In the genomic region with DNA sequence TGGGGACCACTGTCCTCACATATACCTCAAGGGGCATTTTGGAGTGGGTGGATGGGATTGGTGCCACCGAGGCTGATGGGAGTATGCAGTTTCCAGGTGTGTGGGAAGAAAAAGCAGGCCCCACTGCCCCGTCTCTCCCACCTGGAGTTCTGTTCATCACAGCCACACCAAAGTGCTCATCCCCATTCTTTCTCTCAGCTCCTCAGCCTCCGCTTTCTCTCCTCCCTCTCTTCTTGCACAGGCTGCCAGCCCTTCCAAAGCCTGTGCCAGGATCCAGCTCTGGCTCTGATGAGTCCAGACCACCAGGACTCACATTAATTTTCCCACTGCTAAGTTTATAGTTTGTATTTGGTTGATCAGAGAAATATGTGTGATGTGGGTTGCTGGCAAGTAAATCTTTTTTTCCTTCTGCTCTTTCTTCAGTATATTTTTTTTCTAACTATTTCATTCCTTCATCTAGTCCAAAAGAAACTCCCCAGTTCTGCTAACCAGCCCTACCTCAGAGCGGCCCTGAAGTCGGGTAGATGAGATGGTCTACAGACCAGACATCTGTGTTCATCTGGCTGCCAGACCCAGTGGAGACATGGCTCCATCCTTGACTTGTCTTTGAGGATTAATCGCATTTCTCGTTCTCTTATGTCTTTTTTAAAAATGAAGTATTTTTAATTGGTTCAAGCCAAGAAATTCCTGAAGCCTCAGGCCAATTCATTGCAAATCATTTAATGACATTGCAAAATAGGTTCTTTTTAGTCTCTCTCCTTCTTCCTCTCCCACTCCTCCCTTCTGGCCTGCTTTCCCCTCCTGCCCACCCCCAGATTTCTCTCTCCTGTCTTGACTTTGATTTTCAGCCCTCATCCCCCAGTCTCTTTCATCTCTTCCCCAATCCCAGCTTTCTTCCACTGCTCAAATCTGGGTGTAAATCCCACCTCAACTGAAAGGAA, we compare ENCODE assay signal across 15 cellular contexts. TPM values are rescaled to one million over a fixed set of nuclear protein-coding genes. Genes with fewer than 3 reads are reported as not detected.
DNase-seq lines count a peak whose midpoint lies in the region; ATAC-seq and TF ChIP-seq lines count a peak whose summit lies in the region.
"Had no signal": no experiment of that assay in that cellular context is flagged by ENCODE, and none has a peak within 500 bp of the region (broad histone marks: within the 10 kb centered on the region; RNA-seq: fewer than 3 reads in every experiment).

No MANE protein-coding gene starts in this region.

- H3K9me3 ChIP-seq in esophagus squamous epithelium, result no peaks in the 10 kb centered on the region
- no peaks in the 10 kb centered on the region for H3K9me3 ChIP-seq in muscle layer of colon (ENCODE audit: low read length)
- no peaks in the 10 kb centered on the region for H3K9me3 ChIP-seq in suprapubic skin

- H3K4me3 ChIP-seq in esophagus squamous epithelium (no peak overlapping the region), muscle layer of colon (ENCODE audit: low read depth in 1 of 2, low read length in 2 of 2) (no peak overlapping the region), suprapubic skin (no peak overlapping the region)

- DNase-seq in esophagus squamous epithelium (lab: John Stamatoyannopoulos, UW), result no peak
- no peak for DNase-seq in suprapubic skin (ENCODE audit: low spot score in 2 of 2)
- no peak for DNase-seq in globus pallidus (ENCODE audit: low spot score)
- DNase-seq in DMS 273 treated with DMSO at 0.1 percent for 48 hours (lab: John Stamatoyannopoulos, UW), result no peak
- no peak for DNase-seq in iPS-NIHi7 (ENCODE audit: extremely low spot score)
- DNase-seq: GOT3; hypothalamus; naive thymus-derived CD8-positive, alpha-beta T cell; PC-3; stimulated activated CD4-positive, alpha-beta T cell treated with anti-CD3 and anti-CD28 coated beads, Interleukin-4, amount 100 ng/mL, for 1 hour; stimulated activated CD8-positive, alpha-beta memory T cell treated with anti-CD3 and anti-CD28 coated beads, Interleukin-4, amount 100 ng/mL, for 48 hours had no signal

- 43 to 46% methylated on average over 7 of the region's 7 CpGs for WGBS in esophagus squamous epithelium, 2 donors
- 39% methylated on average over 7 of the region's 7 CpGs for WGBS in suprapubic skin

- TF ChIP-seq POLR2A in esophagus squamous epithelium (IDR thresholded peaks at IDR 0.05) (no peak), suprapubic skin (IDR thresholded peaks at IDR 0.05) (no peak)

- ATAC-seq in GM18870 (IDR thresholded peaks at IDR 0.05; ENCODE audit: unreplicated experiment), result no peak
- ATAC-seq: naive thymus-derived CD8-positive, alpha-beta T cell had no signal

- H3K27ac ChIP-seq in VCaP (peak overlapping the region; percentile 37), esophagus squamous epithelium (peak overlapping the region; percentile 54 to 83 (median 68)), muscle layer of colon (ENCODE audit: low read depth, low read length) (peak overlapping the region; percentile 53), suprapubic skin (peak overlapping the region; percentile 86)

- no peak for TF ChIP-seq EP300 in suprapubic skin (IDR thresholded peaks at IDR 0.05)

- no peak overlapping the region for H3K9ac ChIP-seq in muscle layer of colon (ENCODE audit: low read length)

- H3K36me3 ChIP-seq in esophagus squamous epithelium, result peaks cover 0 to 7% (median 0%) of the 10 kb centered on the region in 3 donors
- H3K36me3 ChIP-seq in muscle layer of colon (ENCODE audit: insufficient read depth, low read length), result peaks cover 32% of the 10 kb centered on the region
- H3K36me3 ChIP-seq in suprapubic skin, result peaks cover 5% of the 10 kb centered on the region

- H3K27me3 ChIP-seq in esophagus squamous epithelium (no peaks in the 10 kb centered on the region), muscle layer of colon (ENCODE audit: control insufficient read depth in 1 of 2, insufficient read depth in 2 of 2, low read length in 2 of 2) (no peaks in the 10 kb centered on the region), suprapubic skin (no peaks in the 10 kb centered on the region)

- intact Hi-C loops in esophagus squamous epithelium (cut with DNase I), result loop anchor here (10.0 kb wide), 1 partner anchor 46 kb away; a partner anchor contains a TSS

- TF ChIP-seq CTCF in VCaP (conservative IDR thresholded peaks at IDR 0.05) (no peak), esophagus squamous epithelium (IDR thresholded peaks at IDR 0.05) (no peak), suprapubic skin (IDR thresholded peaks at IDR 0.05) (no peak)

- H3K4me1 ChIP-seq in esophagus squamous epithelium, result peaks cover 14 to 84% (median 40%) of the 10 kb centered on the region in 3 donors
- peaks cover 76% of the 10 kb centered on the region for H3K4me1 ChIP-seq in muscle layer of colon (ENCODE audit: insufficient read depth, low read length)
- peaks cover 74% of the 10 kb centered on the region for H3K4me1 ChIP-seq in suprapubic skin

RNA-seq across cellular contexts. Expression of a gene that starts 49.9 kb away (rescaled TPM):
- total RNA-seq in esophagus squamous epithelium (10 to 100 TPM; 13.7 to 75.7 (median 24.1) TPM), suprapubic skin (100 to 1,000 TPM in 2 of 4 donors, 10 to 100 TPM in 2; 75.6 to 159 (median 105) TPM)
- total RNA-seq: naive thymus-derived CD8-positive, alpha-beta T cell; NCI-H460 had no signal
